ENCODE assay signal across 15 cellular contexts in the genomic region with DNA sequence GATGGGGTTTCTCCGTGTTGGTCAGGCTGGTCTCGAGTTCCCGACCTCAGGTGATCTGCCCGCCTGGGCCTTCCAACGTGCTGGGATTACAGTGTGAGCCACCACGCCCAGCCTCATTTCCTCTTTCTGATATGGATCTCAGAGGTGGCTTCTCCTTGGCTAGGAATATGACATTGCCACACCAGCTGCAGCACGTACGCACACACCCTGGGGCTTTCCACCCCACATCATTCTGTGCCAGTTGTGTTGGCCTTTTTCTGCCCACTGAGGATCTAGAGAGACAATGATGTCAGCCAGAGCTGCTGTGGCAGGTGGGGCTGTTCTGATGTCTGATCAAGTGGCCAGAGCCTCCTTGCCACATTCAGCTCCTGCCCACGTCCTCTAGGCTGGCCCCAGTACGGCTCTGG. TPM values are rescaled to one million over a fixed set of nuclear protein-coding genes. Genes with fewer than 3 reads are reported as not detected.
A peak's percentile ranks its signal among the peaks of the same experiment; 100 is the strongest.
DNase-seq lines count a peak whose midpoint lies in the region; ATAC-seq and FAIRE-seq lines count a peak whose summit lies in the region.
"Had no signal": no experiment of that assay in that cellular context is flagged by ENCODE, and none has a peak within 500 bp of the region (broad histone marks: within the 10 kb centered on the region; RNA-seq: fewer than 3 reads in every experiment).

No MANE protein-coding gene starts in this region.

- H3K9me3 Mint-ChIP-seq in activated T-helper 17 cell treated with anti-CD3 and anti-CD28 coated beads, Interleukin-2, amount 50 U/mL, for 72 hours = no peaks in the 10 kb centered on the region
- H3K9me3 Mint-ChIP-seq in stimulated activated effector memory CD8-positive, alpha-beta T cell treated with anti-CD3 and anti-CD28 coated beads, Interleukin-12 subunit alpha, Interleukin-12 subunit beta, amount 100 ng/mL, for 72 hours = no peaks in the 10 kb centered on the region
- H3K9me3 Mint-ChIP-seq: activated T-helper 1 cell treated with anti-CD3 and anti-CD28 coated beads, Interleukin-12 subunit alpha, Interleukin-12 subunit beta, Interleukin-2, Interleukin-4 antibody, amounts not matched to agents 30 ng/mL and 10 ng/mL and 1 ng/mL, durations not matched to agents 14 hours and 24 hours and 36 hours; stimulated activated naive B cell treated with anti-CD40 and anti-IgM and Interleukin-4, amounts not matched to agents 10 μg/mL and 1 μg/mL and 100 μg/mL, for 72 hours had no signal

- FAIRE-seq in GM19239 (lab: Jason Lieb, UNC) = no peak
- FAIRE-seq: urothelium cell line had no signal

- no peak for DNase-seq in stimulated activated effector memory CD8-positive, alpha-beta T cell treated with anti-CD3 and anti-CD28 coated beads, Interleukin-12 subunit alpha, Interleukin-12 subunit beta, amount 100 ng/mL, for 72 hours (ENCODE audit: low spot score in 2 of 2)
- DNase-seq in NCI-H345 (lab: John Stamatoyannopoulos, UW) (no peak), EL (no peak), GM19239 (ENCODE audit: insufficient read length, low spot score) (no peak)
- DNase-seq: anterior cingulate cortex; glutamatergic neuron; NCI-H1105 treated with DMSO at 0.1 percent for 48 hours; NK-92 treated with Interleukin-12 subunit alpha and Interleukin-12 subunit beta, amount 100 ng/mL, for 24 hours; stimulated activated naive B cell treated with anti-CD40 and anti-IgM and Interleukin-4, amounts not matched to agents 10 μg/mL and 1 μg/mL and 100 μg/mL, for 72 hours; T1000 had no signal

- H3K36me3 Mint-ChIP-seq in activated T-helper 17 cell treated with anti-CD3 and anti-CD28 coated beads, Interleukin-2, amount 50 U/mL, for 72 hours (ENCODE audit: low read depth) = no peaks in the 10 kb centered on the region
- H3K36me3 Mint-ChIP-seq in stimulated activated effector memory CD8-positive, alpha-beta T cell treated with anti-CD3 and anti-CD28 coated beads, Interleukin-12 subunit alpha, Interleukin-12 subunit beta, amount 100 ng/mL, for 72 hours = no peaks in the 10 kb centered on the region
- H3K36me3 Mint-ChIP-seq: stimulated activated naive B cell treated with anti-CD40 and anti-IgM and Interleukin-4, amounts not matched to agents 10 μg/mL and 1 μg/mL and 100 μg/mL, for 72 hours had no signal

- H3K27ac Mint-ChIP-seq in activated T-helper 17 cell treated with anti-CD3 and anti-CD28 coated beads, Interleukin-2, amount 50 U/mL, for 72 hours = peak overlapping the region; percentile 60
- no peak overlapping the region for H3K27ac Mint-ChIP-seq in stimulated activated effector memory CD8-positive, alpha-beta T cell treated with anti-CD3 and anti-CD28 coated beads, Interleukin-12 subunit alpha, Interleukin-12 subunit beta, amount 100 ng/mL, for 72 hours
- H3K27ac Mint-ChIP-seq: activated T-helper 1 cell treated with anti-CD3 and anti-CD28 coated beads, Interleukin-12 subunit alpha, Interleukin-12 subunit beta, Interleukin-2, Interleukin-4 antibody, amounts not matched to agents 30 ng/mL and 10 ng/mL and 1 ng/mL, durations not matched to agents 14 hours and 24 hours and 36 hours; stimulated activated naive B cell treated with anti-CD40 and anti-IgM and Interleukin-4, amounts not matched to agents 10 μg/mL and 1 μg/mL and 100 μg/mL, for 72 hours had no signal

- H3K4me1 Mint-ChIP-seq in activated T-helper 17 cell treated with anti-CD3 and anti-CD28 coated beads, Interleukin-2, amount 50 U/mL, for 72 hours = peaks cover 4% of the 10 kb centered on the region
- no peaks in the 10 kb centered on the region for H3K4me1 Mint-ChIP-seq in stimulated activated effector memory CD8-positive, alpha-beta T cell treated with anti-CD3 and anti-CD28 coated beads, Interleukin-12 subunit alpha, Interleukin-12 subunit beta, amount 100 ng/mL, for 72 hours
- H3K4me1 Mint-ChIP-seq: stimulated activated naive B cell treated with anti-CD40 and anti-IgM and Interleukin-4, amounts not matched to agents 10 μg/mL and 1 μg/mL and 100 μg/mL, for 72 hours had no signal

- ATAC-seq in GM18867 (IDR thresholded peaks at IDR 0.05; ENCODE audit: unreplicated experiment) = peak; percentile 76
- peak; percentile 62 for ATAC-seq in HG02763 (IDR thresholded peaks at IDR 0.05; ENCODE audit: unreplicated experiment)
- peak; percentile 87 for ATAC-seq in activated T-helper 17 cell treated with anti-CD3 and anti-CD28 coated beads, Interleukin-2, amount 50 U/mL, for 72 hours (replicated peaks)
- peak; percentile 26 for ATAC-seq in stimulated activated effector memory CD8-positive, alpha-beta T cell treated with anti-CD3 and anti-CD28 coated beads, Interleukin-12 subunit alpha, Interleukin-12 subunit beta, amount 100 ng/mL, for 72 hours
- ATAC-seq: stimulated activated naive B cell treated with anti-CD40 and anti-IgM and Interleukin-4, amounts not matched to agents 10 μg/mL and 1 μg/mL and 100 μg/mL, for 72 hours had no signal

- H3K4me3 Mint-ChIP-seq in activated T-helper 17 cell treated with anti-CD3 and anti-CD28 coated beads, Interleukin-2, amount 50 U/mL, for 72 hours = peak overlapping the region; percentile 11
- no peak overlapping the region for H3K4me3 Mint-ChIP-seq in stimulated activated effector memory CD8-positive, alpha-beta T cell treated with anti-CD3 and anti-CD28 coated beads, Interleukin-12 subunit alpha, Interleukin-12 subunit beta, amount 100 ng/mL, for 72 hours
- H3K4me3 Mint-ChIP-seq: activated T-helper 1 cell treated with anti-CD3 and anti-CD28 coated beads, Interleukin-12 subunit alpha, Interleukin-12 subunit beta, Interleukin-2, Interleukin-4 antibody, amounts not matched to agents 30 ng/mL and 10 ng/mL and 1 ng/mL, durations not matched to agents 14 hours and 24 hours and 36 hours; stimulated activated naive B cell treated with anti-CD40 and anti-IgM and Interleukin-4, amounts not matched to agents 10 μg/mL and 1 μg/mL and 100 μg/mL, for 72 hours had no signal

- H3K27me3 Mint-ChIP-seq in activated T-helper 17 cell treated with anti-CD3 and anti-CD28 coated beads, Interleukin-2, amount 50 U/mL, for 72 hours = peaks cover 9% of the 10 kb centered on the region

RNA-seq across cellular contexts. Expression of a gene that starts 29.0 kb away (rescaled TPM):
- total RNA-seq in activated T-helper 17 cell treated with anti-CD3 and anti-CD28 coated beads, Interleukin-2, amount 50 U/mL, for 72 hours = 10 to 100 TPM in 1 of 2 donors, 1 to 10 TPM in 1; 2.4 to 26.0 TPM

Comparison
In these comparisons a context has a peak if more than half of its experiments do, and no peak if none do; other contexts are left out.
1. ATAC-seq: peak in every context shown above with its lines; median percentile 87 in activated T-helper 17 cell treated with anti-CD3 and anti-CD28 coated beads, Interleukin-2, amount 50 U/mL, for 72 hours; 76 in GM18867; 62 in HG02763; 26 in stimulated activated effector memory CD8-positive, alpha-beta T cell treated with anti-CD3 and anti-CD28 coated beads, Interleukin-12 subunit alpha, Interleukin-12 subunit beta, amount 100 ng/mL, for 72 hours.